In the genomic region with DNA sequence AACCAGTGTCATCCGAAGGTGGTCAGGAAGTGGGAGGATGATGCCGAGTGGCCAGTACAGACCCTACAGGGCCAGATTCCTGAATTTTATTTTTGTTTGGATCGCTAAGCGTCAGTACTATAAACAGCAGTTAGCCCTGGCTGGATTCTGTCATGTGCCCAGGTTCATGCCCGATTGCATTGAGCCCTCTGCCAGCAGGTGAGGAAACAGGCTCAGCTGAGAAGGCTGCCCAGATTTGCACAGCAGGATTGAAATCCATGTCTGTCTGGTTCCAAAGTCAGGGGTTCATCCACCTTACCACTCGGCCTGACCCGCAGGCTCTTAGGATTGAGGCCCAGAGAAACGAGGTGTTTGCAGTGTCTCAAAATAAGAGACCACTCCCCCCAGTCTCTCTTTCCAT, we compare ENCODE assay signal across 10 cellular contexts. TPM values are rescaled to one million over a fixed set of nuclear protein-coding genes. Genes with fewer than 3 reads are reported as not detected.
DNase-seq lines count a peak whose midpoint lies in the region; ATAC-seq and TF ChIP-seq lines count a peak whose summit lies in the region.
"Had no signal": no experiment of that assay in that cellular context is flagged by ENCODE, and none has a peak within 500 bp of the region (broad histone marks: within the 10 kb centered on the region; RNA-seq: fewer than 3 reads in every experiment).

No MANE protein-coding gene starts in this region.

- DNase-seq in DMS53 (lab: John Stamatoyannopoulos, UW): peak; percentile 32
- DNase-seq in DMS53 treated with DMSO at 0.1 percent for 48 hours (lab: John Stamatoyannopoulos, UW; ENCODE audit: unreplicated experiment): no peak
- no peak for DNase-seq in BE2C
- DNase-seq: activated naive CD4-positive, alpha-beta T cell treated with Interleukin-2 at 50 U/mL for 16 hours; Kasumi-1 had no signal

- ATAC-seq in HG02981 (IDR thresholded peaks at IDR 0.05; ENCODE audit: unreplicated experiment) (no peak), GM18511 (IDR thresholded peaks at IDR 0.05; ENCODE audit: unreplicated experiment) (no peak)

- no peak overlapping the region for H3K4me3 ChIP-seq in esophagus (ENCODE audit: low read depth in 1 of 2, low read length in 2 of 2)
- peak overlapping the region; percentile 47 to 63 for H3K4me3 ChIP-seq in neutrophil (ENCODE audit: low read depth in 1 of 2, low read length in 1 of 2)
- no peak overlapping the region for H3K4me3 ChIP-seq in urinary bladder (ENCODE audit: low read depth, low read length)
- no peak overlapping the region for H3K4me3 ChIP-seq in BE2C (ENCODE audit: low read depth, low read length)

- H3K9me3 ChIP-seq in esophagus (ENCODE audit: control insufficient read depth in 2 of 2, insufficient read depth in 1 of 2, low read depth in 1 of 2, low read length in 1 of 2) (no peaks in the 10 kb centered on the region), neutrophil (no peaks in the 10 kb centered on the region), BE2C (no peaks in the 10 kb centered on the region)

- H3K27me3 ChIP-seq in esophagus (ENCODE audit: control insufficient read depth in 1 of 2, insufficient read depth in 2 of 2, low read length in 2 of 2): no peaks in the 10 kb centered on the region
- no peaks in the 10 kb centered on the region for H3K27me3 ChIP-seq in neutrophil
- H3K27me3 ChIP-seq in BE2C: no peaks in the 10 kb centered on the region

- peaks cover 8 to 35% of the 10 kb centered on the region in 2 donors for H3K4me1 ChIP-seq in esophagus (ENCODE audit: control insufficient read depth in 2 of 2, insufficient read depth in 2 of 2, low read length in 1 of 2)
- peaks cover 83 to 87% of the 10 kb centered on the region in 2 experiments for H3K4me1 ChIP-seq in neutrophil (ENCODE audit: control insufficient read depth in 1 of 2, insufficient read depth in 1 of 2, low read depth in 1 of 2, low read length in 1 of 2)
- H3K4me1 ChIP-seq in urinary bladder (ENCODE audit: insufficient read depth): no peaks in the 10 kb centered on the region
- H3K4me1 ChIP-seq in BE2C: peaks cover 6% of the 10 kb centered on the region; the same call in 1 of the 2 replicates

- 89 to 92% methylated on average over 8 of the region's 8 CpGs for WGBS in esophagus, 2 donors
- 82% methylated on average over 8 of the region's 8 CpGs for WGBS in urinary bladder

- H3K27ac ChIP-seq in esophagus (ENCODE audit: low read depth in 2 of 2, low read length in 1 of 2) (peak overlapping the region; percentile 91 to 93), neutrophil (peak overlapping the region; percentile 98), urinary bladder (ENCODE audit: low read depth) (peak overlapping the region; percentile 69)

- no peaks in the 10 kb centered on the region for H3K36me3 ChIP-seq in esophagus (ENCODE audit: control insufficient read depth in 2 of 2, insufficient read depth in 2 of 2, low read length in 1 of 2)
- H3K36me3 ChIP-seq in neutrophil: no peaks in the 10 kb centered on the region
- H3K36me3 ChIP-seq in urinary bladder (ENCODE audit: insufficient read depth): no peaks in the 10 kb centered on the region
- H3K36me3 ChIP-seq in BE2C: no peaks in the 10 kb centered on the region

- TF ChIP-seq CTCF in neutrophil (IDR thresholded peaks at IDR 0.05) (no peak), BE2C (IDR thresholded peaks at IDR 0.05; ENCODE audit: low read depth, low read length) (no peak)

RNA-seq across cellular contexts. Expression of gene TBC1D22A, which starts 9.1 kb away (rescaled TPM):
- 10 to 100 TPM; 15.1 to 17.4 TPM for polyA plus RNA-seq in esophagus
- 7.7 TPM for total RNA-seq in urinary bladder
- 19.1 TPM for polyA plus RNA-seq in urinary bladder
- 7.5 TPM for polyA plus RNA-seq in BE2C (2012; ENCODE audit: insufficient read depth, insufficient read length, low read depth)

RNA-seq across cellular contexts. Expression of gene CERK, which starts 15.3 kb away (rescaled TPM):
- polyA plus RNA-seq in esophagus (10 to 100 TPM in 1 of 2 donors, 1 to 10 TPM in 1; 8.7 to 13.4 TPM), urinary bladder (22.3 TPM)
- 25.4 TPM for total RNA-seq in urinary bladder
- 82.7 TPM for polyA plus RNA-seq in BE2C (2012; ENCODE audit: insufficient read depth, insufficient read length, low read depth)

Comparison
In these comparisons a context has a peak if more than half of its experiments do, and no peak if none do; other contexts are left out.
1. H3K4me3 ChIP-seq: peak in neutrophil (2 of 2); none in esophagus (0 of 2), urinary bladder (single experiment) and BE2C (single experiment).
2. Peak in every context shown above with its lines, with median percentiles within 50 percentile points of each other: H3K27ac ChIP-seq.